Comparison of ENCODE assay signal across 22 cellular contexts in genomic region chrX:54419559-54420302, GRCh38. TPM values are rescaled to one million over a fixed set of nuclear protein-coding genes. Genes with fewer than 3 reads are reported as not detected.
DNase-seq lines count a peak whose midpoint lies in the region; ATAC-seq, FAIRE-seq and TF ChIP-seq lines count a peak whose summit lies in the region.
"Had no signal": no experiment of that assay in that cellular context is flagged by ENCODE, and none has a peak within 500 bp of the region (broad histone marks: within the 10 kb centered on the region; RNA-seq: fewer than 3 reads in every experiment).

No MANE protein-coding gene starts in this region.

- no peaks in the 10 kb centered on the region for H3K9me3 ChIP-seq in stomach
- H3K9me3 ChIP-seq: A549, BLaER1 had no signal

- no peak for TF ChIP-seq EP300 in stomach (IDR thresholded peaks at IDR 0.05)

- TF ChIP-seq POLR2A in stomach (IDR thresholded peaks at IDR 0.05), result no peak

- 10 to 33% (median 23%) methylated on average over 3 of the region's 3 CpGs for WGBS in stomach, 5 donors

- H3K27me3 ChIP-seq in stomach, result peaks cover 0 to 4% (median 0%) of the 10 kb centered on the region in 3 donors

- ATAC-seq in Right ventricle myocardium inferior (peak; percentile 82), HG03354 (IDR thresholded peaks at IDR 0.05; ENCODE audit: poor library complexity, severe bottlenecking, unreplicated experiment) (no peak), HG02798 (IDR thresholded peaks at IDR 0.05; ENCODE audit: poor library complexity, unreplicated experiment) (no peak)
- ATAC-seq: A549, SK-N-SH treated with all-trans-retinoic acid at 6 μM for 48 hours had no signal

- no peaks in the 10 kb centered on the region for H3K4me1 ChIP-seq in stomach
- H3K4me1 ChIP-seq: A549 had no signal

- FAIRE-seq in islet of Langerhans (lab: Jason Lieb, UNC), result peak; percentile 85
- FAIRE-seq: A549, GM12892, GM18507 had no signal

- H3K4me3 ChIP-seq in stomach, result no peak overlapping the region
- H3K4me3 ChIP-seq: A549, BLaER1 had no signal

- no peak for TF ChIP-seq CTCF in stomach (IDR thresholded peaks at IDR 0.05)

- intact Hi-C loops in Right ventricle myocardium inferior (cut with DNase I), result no loop called here
- intact Hi-C loops in cardiac septum (cut with DNase I), result no loop called here
- intact Hi-C loops in stomach (cut with DNase I; ENCODE audit: low total_unique reads), result no loop called here

- H3K36me3 ChIP-seq in stomach, result no peaks in the 10 kb centered on the region
- H3K36me3 ChIP-seq: BLaER1 had no signal

- no peak for DNase-seq in Right ventricle myocardium inferior (ENCODE audit: missing footprints)
- no peak for DNase-seq in cardiac septum (ENCODE audit: low spot score)
- DNase-seq in cerebellar cortex (ENCODE audit: low spot score), result peak; percentile 27
- DNase-seq in stomach, result no peak
- no peak for DNase-seq in SIG-M5 (lab: John Stamatoyannopoulos, UW)
- DNase-seq: Calu3; CD4-positive, alpha-beta memory T cell; GOT3; NCI-H1436; NCI-H2029; NCI-H446; NCI-H69; OCI-M1; SHP77 treated with DMSO at 0.1 percent for 48 hours had no signal

- peak overlapping the region in 4 of 5 donors; percentile 27 to 75 (median 48) for H3K27ac ChIP-seq in stomach
- H3K27ac ChIP-seq: A549, BLaER1 had no signal

RNA-seq across cellular contexts. Expression of gene TSR2, which starts 20.5 kb away (rescaled TPM):
- total RNA-seq in Right ventricle myocardium inferior (37.7 TPM), cardiac septum (37.6 TPM), stomach (10 to 100 TPM in 4 of 5 donors, not detected in 1; 12.5 to 42.0 (median 17.0) TPM)
- polyA plus RNA-seq in stomach, result 10 to 100 TPM; 28.8 to 48.1 (median 46.0) TPM
